7 cellular contexts compared by ENCODE assay signal in the genomic region with DNA sequence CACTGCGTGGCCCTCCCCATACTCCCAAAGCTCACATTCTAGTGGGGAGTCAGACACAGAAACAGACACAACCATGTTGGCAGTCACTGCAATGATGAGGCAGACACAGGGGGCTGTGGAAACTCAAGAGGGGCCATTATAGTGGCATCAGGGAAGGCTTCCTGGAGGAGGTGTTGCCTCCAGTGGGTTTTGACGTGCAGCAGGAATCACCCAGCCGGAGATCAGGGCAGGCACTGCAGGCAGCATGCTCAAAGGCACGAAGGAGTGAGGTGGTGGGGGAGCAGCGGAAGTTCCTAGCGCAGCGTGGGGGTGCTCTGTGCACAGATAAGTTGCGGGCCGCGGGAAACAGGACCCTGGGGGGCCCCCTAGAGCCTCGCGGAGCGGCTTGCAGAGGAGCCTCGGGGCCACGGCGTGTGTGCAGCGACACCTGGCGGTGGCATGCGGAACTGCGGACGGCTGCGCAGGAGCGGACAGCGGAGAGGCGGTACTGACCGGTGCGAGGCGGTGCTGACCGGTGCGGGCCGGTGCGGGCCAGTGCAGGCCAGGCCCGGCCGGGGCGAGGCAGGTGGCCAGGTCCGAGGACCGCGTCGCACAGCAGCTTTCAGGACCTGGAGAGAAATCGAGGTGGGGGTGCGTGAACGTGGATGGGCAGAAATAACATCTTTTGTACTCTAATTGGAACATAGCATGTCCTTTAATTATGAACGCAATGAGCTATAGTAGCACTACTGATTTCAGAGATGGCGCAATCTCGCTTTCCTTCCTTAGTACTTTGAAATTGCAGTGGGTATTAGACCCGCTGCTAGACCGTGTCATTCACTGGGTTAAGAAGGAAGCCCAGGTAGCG.
DNase-seq lines count a peak whose midpoint lies in the region; ATAC-seq, FAIRE-seq and TF ChIP-seq lines count a peak whose summit lies in the region.

No MANE protein-coding gene starts in this region.

- no peak overlapping the region for H3K27ac ChIP-seq in Panc1 (ENCODE audit: low read length)

- FAIRE-seq in GM12891 (lab: Jason Lieb, UNC) = no peak

- CTCF ChIA-PET in Panc1 (lab: Charles Lee) = interaction anchor here (0.6 kb wide), 1 partner anchor 866 kb away, joined by 4 read pairs; no protein-coding TSS in a partner anchor

- TF ChIP-seq POLR2A in GM12891 (IDR thresholded peaks at IDR 0.05; ENCODE audit: low read depth, low read length) = no peak

- peaks cover 12% of the 10 kb centered on the region for H3K27me3 Mint-ChIP-seq in neural crest cell (ENCODE audit: low read depth)
- peaks cover 27% of the 10 kb centered on the region for H3K27me3 Mint-ChIP-seq in stimulated activated naive CD8-positive, alpha-beta T cell treated with anti-CD3 and anti-CD28 coated beads, Interleukin-15, Interleukin-2, amounts not matched to agents 100 ng/mL and 50 ng/mL, for 24 hours

- peak overlapping the region; percentile 10 for H3K27ac Mint-ChIP-seq in neural crest cell (ENCODE audit: unreplicated experiment)
- H3K27ac Mint-ChIP-seq in stimulated activated naive CD8-positive, alpha-beta T cell treated with anti-CD3 and anti-CD28 coated beads, Interleukin-15, Interleukin-2, amounts not matched to agents 100 ng/mL and 50 ng/mL, for 24 hours = no peak overlapping the region

- peak; percentile 87 for DNase-seq in GM12891 (ENCODE audit: insufficient read length, low spot score)
- DNase-seq in Panc1 (ENCODE audit: low read depth, low spot score) = peak; percentile 33
- DNase-seq in activated T-helper 1 cell treated with Interleukin-2 at 50 U/mL for 16 hours (ENCODE audit: low read depth) = peak; percentile 63
- DNase-seq in fibroblast of mammary gland (ENCODE audit: low read depth) = peak; percentile 56
- peak; percentile 97 for DNase-seq in neural crest cell (ENCODE audit: low read depth, low spot score)

- no peaks in the 10 kb centered on the region for H3K36me3 Mint-ChIP-seq in neural crest cell (ENCODE audit: low read depth)
- H3K36me3 Mint-ChIP-seq in stimulated activated naive CD8-positive, alpha-beta T cell treated with anti-CD3 and anti-CD28 coated beads, Interleukin-15, Interleukin-2, amounts not matched to agents 100 ng/mL and 50 ng/mL, for 24 hours (ENCODE audit: low read depth) = no peaks in the 10 kb centered on the region

- H3K4me3 Mint-ChIP-seq in neural crest cell = no peak overlapping the region
- H3K4me3 Mint-ChIP-seq in stimulated activated naive CD8-positive, alpha-beta T cell treated with anti-CD3 and anti-CD28 coated beads, Interleukin-15, Interleukin-2, amounts not matched to agents 100 ng/mL and 50 ng/mL, for 24 hours = peak overlapping the region; percentile 27

- no peaks in the 10 kb centered on the region for H3K36me3 ChIP-seq in Panc1 (ENCODE audit: control insufficient read depth, insufficient read depth, low read length)

- in situ Hi-C loops in Panc1 (cut with HindIII; ENCODE audit: low pct_unique_long_range_greater_than_20kb, low sequenced_read_pairs) = no loop called here

- TF ChIP-seq CTCF in Panc1 (IDR thresholded peaks at IDR 0.05) (peak; percentile 99), fibroblast of mammary gland (conservative IDR thresholded peaks at IDR 0.05; ENCODE audit: control insufficient read depth, insufficient read depth, low read depth, low read length) (peak; percentile 73), neural crest cell (conservative IDR thresholded peaks at IDR 0.05) (peak; percentile 100)

- POLR2A ChIA-PET in Panc1 (lab: Charles Lee) = no interaction called here

- no peaks in the 10 kb centered on the region for H3K27me3 ChIP-seq in Panc1 (ENCODE audit: control insufficient read depth, insufficient read depth, low read length)

- intact Hi-C loops in Panc1 (cut with micrococcal nuclease; ENCODE audit: unreplicated experiment) = no loop called here

- no peaks in the 10 kb centered on the region for H3K9me3 ChIP-seq in Panc1 (ENCODE audit: control insufficient read depth, insufficient read depth, low read depth, low read length)

- ATAC-seq in HG03025 (IDR thresholded peaks at IDR 0.05; ENCODE audit: low FRiP score, unreplicated experiment) = peak; percentile 44
- ATAC-seq in Panc1 = peak; percentile 79

- no peaks in the 10 kb centered on the region; the same call in 1 of the 2 replicates for H3K4me1 ChIP-seq in Panc1 (ENCODE audit: control insufficient read depth, insufficient read depth, low read length)

- no peaks in the 10 kb centered on the region for H3K9me3 Mint-ChIP-seq in neural crest cell
- H3K9me3 Mint-ChIP-seq in stimulated activated naive CD8-positive, alpha-beta T cell treated with anti-CD3 and anti-CD28 coated beads, Interleukin-15, Interleukin-2, amounts not matched to agents 100 ng/mL and 50 ng/mL, for 24 hours = no peaks in the 10 kb centered on the region

- H3K4me3 ChIP-seq in Panc1 (ENCODE audit: low read depth in 2 of 2, low read length in 2 of 2) (peak overlapping the region in 1 of 2 experiments; percentile 32; a peak in 2 of 4 replicates), fibroblast of mammary gland (ENCODE audit: control insufficient read depth, low read depth, low read length) (no peak overlapping the region)

- peaks cover 33% of the 10 kb centered on the region for H3K4me1 Mint-ChIP-seq in neural crest cell
- H3K4me1 Mint-ChIP-seq in stimulated activated naive CD8-positive, alpha-beta T cell treated with anti-CD3 and anti-CD28 coated beads, Interleukin-15, Interleukin-2, amounts not matched to agents 100 ng/mL and 50 ng/mL, for 24 hours (ENCODE audit: low read depth) = peaks cover 33% of the 10 kb centered on the region

- no TSS peak for BruUV-seq in Panc1 (replicated peaks; lab: Mats Ljungman, UMichigan)

TF ChIP-seq in GM12891, 5 proteins besides CTCF, POLR2A, EP300 and RAD21:
- 0 out of 2 replicates have a peak, but pooled peaks have one; percentile 4 for TF ChIP-seq SPI1 (IDR thresholded peaks at IDR 0.05; ENCODE audit: low read depth, low read length)
- no peak for TF ChIP-seq POLR2AphosphoS5 (IDR thresholded peaks at IDR 0.05; ENCODE audit: low read depth, low read length)

Comparison
In these comparisons a context has a peak if more than half of its experiments do, and no peak if none do; other contexts are left out.
1. DNase-seq: peak in every context shown above with its lines; median percentile 97 in neural crest cell; 87 in GM12891; 63 in activated T-helper 1 cell treated with Interleukin-2 at 50 U/mL for 16 hours; 56 in fibroblast of mammary gland; 33 in Panc1.